In the genomic region with DNA sequence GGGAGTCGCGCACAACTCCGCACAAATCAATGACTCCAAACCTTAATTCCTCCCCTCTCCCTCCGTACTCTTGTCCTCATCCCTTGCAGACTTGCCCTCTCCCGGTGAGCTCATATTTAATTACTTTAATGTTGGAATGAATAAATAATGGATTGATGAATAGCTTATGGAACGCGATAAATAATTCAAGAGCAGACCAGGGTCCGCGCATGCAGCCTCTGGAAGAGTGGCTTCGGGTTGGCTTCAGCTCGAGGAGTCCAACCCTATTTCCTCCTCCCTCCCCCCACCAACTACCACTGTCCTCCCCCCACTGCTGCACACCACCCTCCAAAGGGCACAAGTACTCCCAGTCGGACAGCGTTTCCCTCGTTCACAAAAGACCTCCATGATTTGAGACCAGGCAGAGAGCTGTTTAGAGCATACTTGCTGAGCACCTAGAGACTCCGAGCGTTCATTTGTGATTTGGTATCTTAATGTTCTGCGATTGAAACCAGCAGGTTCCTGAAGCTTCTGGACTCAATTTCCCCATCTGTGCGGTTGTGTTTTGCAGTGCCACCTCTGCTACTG, we compare ENCODE assay signal across 8 cellular contexts. TPM values are rescaled to one million over a fixed set of nuclear protein-coding genes. Genes with fewer than 3 reads are reported as not detected.
DNase-seq lines count a peak whose midpoint lies in the region; TF ChIP-seq lines count a peak whose summit lies in the region.

No MANE protein-coding gene starts in this region.

- H3K27me3 ChIP-seq in HUES48 (ENCODE audit: control insufficient read depth, insufficient read depth, low read length) = peaks cover 100% of the 10 kb centered on the region

- H3K4me1 ChIP-seq in HUES48 (ENCODE audit: control insufficient read depth, insufficient read depth, low read length) = peaks cover 76% of the 10 kb centered on the region

- H3K27me3 Mint-ChIP-seq in activated CD4-positive, alpha-beta memory T cell treated with anti-CD3 and anti-CD28 coated beads for 36 hours = peaks cover 87% of the 10 kb centered on the region

- H3K27ac Mint-ChIP-seq in activated CD4-positive, alpha-beta memory T cell treated with anti-CD3 and anti-CD28 coated beads for 36 hours = no peak overlapping the region

- peaks cover 58% of the 10 kb centered on the region for H3K4me1 Mint-ChIP-seq in activated CD4-positive, alpha-beta memory T cell treated with anti-CD3 and anti-CD28 coated beads for 36 hours (ENCODE audit: low read depth)

- intact Hi-C loops in activated CD4-positive, alpha-beta memory T cell treated with anti-CD3 and anti-CD28 coated beads for 36 hours (cut with micrococcal nuclease) = loop anchor here (2.0 to 5.0 kb wide), 3 partner anchors 72 to 537 kb away; partner anchors contain the start of gene SIX4

- DNase-seq in AG09309 (ENCODE audit: low read depth) (no peak), left kidney (ENCODE audit: low read depth, low spot score) (peak; percentile 86), GM19238 (ENCODE audit: insufficient read length, low spot score) (no peak), hippocampal formation (lab: John Stamatoyannopoulos, UW) (no peak), GDM1 (lab: John Stamatoyannopoulos, UW) (no peak), DMS114 treated with DMSO at 0.1 percent for 48 hours (lab: John Stamatoyannopoulos, UW; ENCODE audit: unreplicated experiment) (no peak)
- no peak for DNase-seq in activated CD4-positive, alpha-beta memory T cell treated with anti-CD3 and anti-CD28 coated beads for 36 hours

- POLR2A ChIA-PET in activated CD4-positive, alpha-beta memory T cell treated with anti-CD3 and anti-CD28 coated beads for 36 hours (lab: Charles Lee) = no interaction called here

- H3K9me3 Mint-ChIP-seq in activated CD4-positive, alpha-beta memory T cell treated with anti-CD3 and anti-CD28 coated beads for 36 hours = no peaks in the 10 kb centered on the region

- peak overlapping the region; percentile 27 for H3K4me3 Mint-ChIP-seq in activated CD4-positive, alpha-beta memory T cell treated with anti-CD3 and anti-CD28 coated beads for 36 hours

- TF ChIP-seq CTCF in AG09309 (IDR thresholded peaks at IDR 0.05; ENCODE audit: control insufficient read depth, insufficient read depth, low read depth, low read length, missing control alignments) = no peak

- H3K36me3 Mint-ChIP-seq in activated CD4-positive, alpha-beta memory T cell treated with anti-CD3 and anti-CD28 coated beads for 36 hours = no peaks in the 10 kb centered on the region

- H3K4me3 ChIP-seq in AG09309 (ENCODE audit: control insufficient read depth, low read depth, low read length) = peak overlapping the region; percentile 81
- H3K4me3 ChIP-seq in HUES48 (ENCODE audit: low read depth, low read length) = peak overlapping the region; percentile 53

- CTCF ChIA-PET in activated CD4-positive, alpha-beta memory T cell treated with anti-CD3 and anti-CD28 coated beads for 36 hours (lab: Charles Lee) = no interaction called here

- H3K9me3 ChIP-seq in HUES48 (ENCODE audit: control insufficient read depth, insufficient read depth, low read length) = no peaks in the 10 kb centered on the region

- H3K9ac ChIP-seq in HUES48 (ENCODE audit: low read depth, low read length) = no peak overlapping the region

- no peak overlapping the region for H3K27ac ChIP-seq in HUES48 (ENCODE audit: low read depth, low read length)

- no peaks in the 10 kb centered on the region for H3K36me3 ChIP-seq in HUES48 (ENCODE audit: control insufficient read depth, insufficient read depth, low read length)

RNA-seq across cellular contexts. Expression of gene SIX1, which starts 0.6 kb away (rescaled TPM):
- total RNA-seq in activated CD4-positive, alpha-beta memory T cell treated with anti-CD3 and anti-CD28 coated beads for 36 hours = not detected
